ENCODE assay signal across 15 cellular contexts in genomic region chr3:123329636-123330340, GRCh38.
A peak's percentile ranks its signal among the peaks of the same experiment; 100 is the strongest.
DNase-seq lines count a peak whose midpoint lies in the region; ATAC-seq and TF ChIP-seq lines count a peak whose summit lies in the region.
"Had no signal": no experiment of that assay in that cellular context is flagged by ENCODE, and none has a peak within 500 bp of the region (broad histone marks: within the 10 kb centered on the region; RNA-seq: fewer than 3 reads in every experiment).

No MANE protein-coding gene starts in this region.

- POLR2A ChIA-PET in WTC11 (lab: Charles Lee), result no interaction called here

- no peak overlapping the region for H3K27ac Mint-ChIP-seq in WTC11
- H3K27ac Mint-ChIP-seq: activated naive CD8-positive, alpha-beta T cell treated with anti-CD3 and anti-CD28 coated beads, Interleukin-2, amount 10 ng/mL, durations not matched to agents 7 days and 5 days; HFFc6; natural killer cell treated with Interleukin-12 subunit alpha and Interleukin-12 subunit beta and Interleukin-15 and Interleukin-18, amount 100 ng/mL, for 72 hours; stimulated activated naive CD8-positive, alpha-beta T cell treated with anti-CD3 and anti-CD28 coated beads, Interleukin-15, Interleukin-2, amounts not matched to agents 100 ng/mL and 50 ng/mL, for 24 hours had no signal

- H3K9me3 ChIP-seq in ascending aorta (no peaks in the 10 kb centered on the region), heart right ventricle (no peaks in the 10 kb centered on the region), osteoblast (ENCODE audit: low read depth, low read length) (no peaks in the 10 kb centered on the region), transverse colon (no peaks in the 10 kb centered on the region)

- TF ChIP-seq CTCF in ascending aorta (IDR thresholded peaks at IDR 0.05), result no peak
- no peak for TF ChIP-seq CTCF in heart right ventricle (IDR thresholded peaks at IDR 0.05)
- no peak for TF ChIP-seq CTCF in osteoblast (IDR thresholded peaks at IDR 0.05; ENCODE audit: extremely low read depth, low read depth, low read length)
- no peak for TF ChIP-seq CTCF in transverse colon (IDR thresholded peaks at IDR 0.05)
- no peak for TF ChIP-seq CTCF in WTC11 (IDR thresholded peaks at IDR 0.05)

- 47 to 49% methylated on average over 10 of the region's 10 CpGs for WGBS in heart right ventricle, 2 donors
- WGBS in transverse colon (ENCODE audit: low coverage in 1 of 2), 2 donors, result 39 to 56% methylated on average over 4 to 10 of the region's 10 CpGs

- TF ChIP-seq POLR2A in transverse colon (IDR thresholded peaks at IDR 0.05), result no peak

- H3K4me1 Mint-ChIP-seq in WTC11, result peaks cover 20% of the 10 kb centered on the region

- intact Hi-C loops in ascending aorta (cut with DNase I), result loop anchor here (1.0 to 2.0 kb wide), 4 partner anchors 43 to 229 kb away; no protein-coding TSS in a partner anchor
- intact Hi-C loops in heart right ventricle (cut with DNase I), result loop anchor here (1.0 to 5.0 kb wide), 9 partner anchors 58 to 229 kb away; partner anchors contain the start of gene ADCY5 (in 6 of the 10)
- intact Hi-C loops in transverse colon (cut with DNase I; ENCODE audit: low total_unique reads), result loop anchor here (2.0 to 5.0 kb wide), 3 partner anchors 118 to 228 kb away; partner anchors contain the start of gene ADCY5

- H4K20me1 ChIP-seq in osteoblast (ENCODE audit: insufficient read depth, low read length), result peaks cover 7% of the 10 kb centered on the region

- H3K27me3 ChIP-seq in ascending aorta (no peaks in the 10 kb centered on the region), heart right ventricle (no peaks in the 10 kb centered on the region), osteoblast (ENCODE audit: insufficient read depth, low read length) (peaks cover 36% of the 10 kb centered on the region), transverse colon (no peaks in the 10 kb centered on the region)

- no peak overlapping the region for H3K4me3 Mint-ChIP-seq in WTC11
- H3K4me3 Mint-ChIP-seq: activated naive CD8-positive, alpha-beta T cell treated with anti-CD3 and anti-CD28 coated beads, Interleukin-2, amount 10 ng/mL, durations not matched to agents 7 days and 5 days; HFFc6; natural killer cell treated with Interleukin-12 subunit alpha and Interleukin-12 subunit beta and Interleukin-15 and Interleukin-18, amount 100 ng/mL, for 72 hours; stimulated activated naive CD8-positive, alpha-beta T cell treated with anti-CD3 and anti-CD28 coated beads, Interleukin-15, Interleukin-2, amounts not matched to agents 100 ng/mL and 50 ng/mL, for 24 hours had no signal

- H3K4me2 ChIP-seq in osteoblast (ENCODE audit: insufficient read depth, low read length), result no peak overlapping the region

- no peaks in the 10 kb centered on the region for H3K9me3 Mint-ChIP-seq in WTC11
- H3K9me3 Mint-ChIP-seq: activated naive CD8-positive, alpha-beta T cell treated with anti-CD3 and anti-CD28 coated beads, Interleukin-2, amount 10 ng/mL, durations not matched to agents 7 days and 5 days; HFFc6; natural killer cell treated with Interleukin-12 subunit alpha and Interleukin-12 subunit beta and Interleukin-15 and Interleukin-18, amount 100 ng/mL, for 72 hours; stimulated activated naive CD8-positive, alpha-beta T cell treated with anti-CD3 and anti-CD28 coated beads, Interleukin-15, Interleukin-2, amounts not matched to agents 100 ng/mL and 50 ng/mL, for 24 hours had no signal

- peaks cover 14 to 67% of the 10 kb centered on the region in 2 donors for H3K4me1 ChIP-seq in ascending aorta
- H3K4me1 ChIP-seq in heart right ventricle, result peaks cover 15 to 95% (median 58%) of the 10 kb centered on the region in 9 donors
- no peaks in the 10 kb centered on the region for H3K4me1 ChIP-seq in osteoblast (ENCODE audit: insufficient read depth, low read length)
- H3K4me1 ChIP-seq in transverse colon, result peaks cover 0 to 15% (median 6%) of the 10 kb centered on the region in 4 donors

- H3K27ac ChIP-seq in ascending aorta, result peak overlapping the region; percentile 86
- H3K27ac ChIP-seq in heart right ventricle, result peak overlapping the region; percentile 72 to 96 (median 88)
- no peak overlapping the region for H3K27ac ChIP-seq in osteoblast (ENCODE audit: low read depth, low read length)
- peak overlapping the region; percentile 42 to 80 (median 68) for H3K27ac ChIP-seq in transverse colon
- H3K27ac ChIP-seq: epithelial cell of prostate, RWPE1 had no signal

- no peak overlapping the region for H2AFZ ChIP-seq in osteoblast (ENCODE audit: low read length)

- no peak for DNase-seq in ascending aorta (ENCODE audit: low spot score in 2 of 2)
- no peak for DNase-seq in heart right ventricle
- DNase-seq in osteoblast (ENCODE audit: insufficient read length, low spot score, missing footprints), result peak; percentile 62
- no peak for DNase-seq in transverse colon
- DNase-seq in WTC11 (ENCODE audit: low spot score), result no peak
- no peak for DNase-seq in inferior parietal cortex (ENCODE audit: extremely low spot score)
- DNase-seq in activated CD4-positive, CD25-positive, alpha-beta regulatory T cell treated with anti-CD3 and anti-CD28 coated beads, Interleukin-2, amount 50 U/mL, for 72 hours, result no peak
- DNase-seq: activated naive CD8-positive, alpha-beta T cell treated with anti-CD3 and anti-CD28 coated beads, Interleukin-2, amount 10 ng/mL, durations not matched to agents 7 days and 5 days; NCI-H187 treated with DMSO at 0.1 percent for 48 hours; T-helper 2 cell had no signal

- in situ Hi-C loops in transverse colon (cut with MboI; ENCODE audit: low pct_ligation_motif_present in 1 of 4, low pct_unique_long_range_greater_than_20kb in 1 of 4, low sequenced_read_pairs in 3 of 4), result loop anchor here (5.0 to 25.0 kb wide), 5 partner anchors 155 to 235 kb away; no protein-coding TSS in a partner anchor

- H3K79me2 ChIP-seq in osteoblast (ENCODE audit: insufficient read depth, low read length), result no peaks in the 10 kb centered on the region

- ATAC-seq in heart right ventricle (peak in 6 of 8 donors; percentile 8 to 41 (median 13)), WTC11 (no peak)

- H3K36me3 ChIP-seq in ascending aorta (peaks cover 4 to 6% of the 10 kb centered on the region in 2 donors), heart right ventricle (peaks cover 0 to 24% (median 0%) of the 10 kb centered on the region in 9 donors), osteoblast (ENCODE audit: insufficient read depth, low read length) (no peaks in the 10 kb centered on the region), transverse colon (no peaks in the 10 kb centered on the region)

- no peaks in the 10 kb centered on the region for H3K27me3 Mint-ChIP-seq in WTC11 (ENCODE audit: low read depth)
- H3K27me3 Mint-ChIP-seq: natural killer cell treated with Interleukin-12 subunit alpha and Interleukin-12 subunit beta and Interleukin-15 and Interleukin-18, amount 100 ng/mL, for 72 hours had no signal

- H3K36me3 Mint-ChIP-seq in WTC11, result no peaks in the 10 kb centered on the region
- H3K36me3 Mint-ChIP-seq: activated naive CD8-positive, alpha-beta T cell treated with anti-CD3 and anti-CD28 coated beads, Interleukin-2, amount 10 ng/mL, durations not matched to agents 7 days and 5 days; natural killer cell treated with Interleukin-12 subunit alpha and Interleukin-12 subunit beta and Interleukin-15 and Interleukin-18, amount 100 ng/mL, for 72 hours had no signal

- peak overlapping the region in 1 of 2 donors; percentile 41 for H3K4me3 ChIP-seq in ascending aorta
- H3K4me3 ChIP-seq in heart right ventricle, result no peak overlapping the region
- no peak overlapping the region for H3K4me3 ChIP-seq in osteoblast (ENCODE audit: insufficient read depth, low read length)
- no peak overlapping the region for H3K4me3 ChIP-seq in transverse colon

- no peak for TF ChIP-seq EP300 in transverse colon (IDR thresholded peaks at IDR 0.05; ENCODE audit: low read depth)

- CTCF ChIA-PET in WTC11 (lab: Charles Lee), result interaction anchor here (0.6 to 4.1 kb wide), 15 partner anchors 8 to 160 kb away, joined by 3 to 24 read pairs (median 4); partner anchors contain the start of gene ADCY5

TF ChIP-seq in WTC11, 78 proteins besides CTCF, POLR2A, EP300 and RAD21 (continues in another document):
- TF ChIP-seq SMAD4 (CRISPR knock-in tag; IDR thresholded peaks at IDR 0.05) (no peak), JAZF1 (CRISPR knock-in tag; IDR thresholded peaks at IDR 0.05) (no peak), PREB (CRISPR knock-in tag; IDR thresholded peaks at IDR 0.05; ENCODE audit: borderline replicate concordance) (no peak), NFATC4 (CRISPR knock-in tag; IDR thresholded peaks at IDR 0.05) (no peak), RORB (CRISPR knock-in tag; IDR thresholded peaks at IDR 0.05) (no peak), GABPB1 (CRISPR knock-in tag; IDR thresholded peaks at IDR 0.05) (no peak), NFE2L1 (CRISPR knock-in tag; IDR thresholded peaks at IDR 0.05) (no peak), ZBTB21 (CRISPR knock-in tag; IDR thresholded peaks at IDR 0.05; ENCODE audit: borderline replicate concordance) (no peak)
- TF ChIP-seq, protein P1, sequence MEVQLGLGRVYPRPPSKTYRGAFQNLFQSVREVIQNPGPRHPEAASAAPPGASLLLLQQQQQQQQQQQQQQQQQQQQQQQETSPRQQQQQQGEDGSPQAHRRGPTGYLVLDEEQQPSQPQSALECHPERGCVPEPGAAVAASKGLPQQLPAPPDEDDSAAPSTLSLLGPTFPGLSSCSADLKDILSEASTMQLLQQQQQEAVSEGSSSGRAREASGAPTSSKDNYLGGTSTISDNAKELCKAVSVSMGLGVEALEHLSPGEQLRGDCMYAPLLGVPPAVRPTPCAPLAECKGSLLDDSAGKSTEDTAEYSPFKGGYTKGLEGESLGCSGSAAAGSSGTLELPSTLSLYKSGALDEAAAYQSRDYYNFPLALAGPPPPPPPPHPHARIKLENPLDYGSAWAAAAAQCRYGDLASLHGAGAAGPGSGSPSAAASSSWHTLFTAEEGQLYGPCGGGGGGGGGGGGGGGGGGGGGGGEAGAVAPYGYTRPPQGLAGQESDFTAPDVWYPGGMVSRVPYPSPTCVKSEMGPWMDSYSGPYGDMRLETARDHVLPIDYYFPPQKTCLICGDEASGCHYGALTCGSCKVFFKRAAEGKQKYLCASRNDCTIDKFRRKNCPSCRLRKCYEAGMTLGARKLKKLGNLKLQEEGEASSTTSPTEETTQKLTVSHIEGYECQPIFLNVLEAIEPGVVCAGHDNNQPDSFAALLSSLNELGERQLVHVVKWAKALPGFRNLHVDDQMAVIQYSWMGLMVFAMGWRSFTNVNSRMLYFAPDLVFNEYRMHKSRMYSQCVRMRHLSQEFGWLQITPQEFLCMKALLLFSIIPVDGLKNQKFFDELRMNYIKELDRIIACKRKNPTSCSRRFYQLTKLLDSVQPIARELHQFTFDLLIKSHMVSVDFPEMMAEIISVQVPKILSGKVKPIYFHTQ (CRISPR knock-in tag; IDR thresholded peaks at IDR 0.05), result no peak
